30 cellular contexts compared by ENCODE assay signal in genomic region chr1:107467286-107467685, GRCh38.
"Had no signal": no experiment of that assay in that cellular context is flagged by ENCODE, and none has a peak within 500 bp of the region (broad histone marks: within the 10 kb centered on the region; RNA-seq: fewer than 3 reads in every experiment).

No MANE protein-coding gene starts in this region.

- H3K4me3 ChIP-seq: cardiac muscle cell, SK-N-MC had no signal

- H3K36me3 ChIP-seq: brain microvascular endothelial cell, cardiac muscle cell had no signal

- H3K27ac ChIP-seq: brain microvascular endothelial cell, cardiac muscle cell, SK-N-MC had no signal

- H3K27me3 ChIP-seq: brain microvascular endothelial cell had no signal

- ATAC-seq: activated CD8-positive, alpha-beta memory T cell treated with anti-CD3 and anti-CD28 coated beads, Interleukin-2, amount 10 ng/mL, durations not matched to agents 7 days and 5 days; activated naive CD4-positive, alpha-beta T cell treated with anti-CD3 and anti-CD28 coated beads, Interleukin-2, amount 50 U/mL, for 72 hours; activated naive CD8-positive, alpha-beta T cell treated with anti-CD3 and anti-CD28 coated beads, Interleukin-2, amount 50 U/mL, for 24 hours; Panc1; Right ventricle myocardium inferior; T-cell had no signal

- FAIRE-seq: TTC549 had no signal

- DNase-seq: activated B cell treated with CpG ODN at 0.5 μM for 24 hours; activated CD4-positive, alpha-beta T cell treated with anti-CD3 and anti-CD28 coated beads for 1 hour; activated CD4-positive, alpha-beta T cell treated with anti-CD3 and anti-CD28 coated beads, Interleukin-2, amount 10 ng/mL, durations not matched to agents 24 days and 14 days; activated CD4-positive, alpha-beta T cell treated with anti-CD3 and anti-CD28 coated beads, Interleukin-2, amount 50 U/mL, for 48 hours; activated CD8-positive, alpha-beta memory T cell treated with anti-CD3 and anti-CD28 coated beads, Interleukin-2, amount 10 ng/mL, durations not matched to agents 7 days and 5 days; activated effector memory CD4-positive, alpha-beta T cell treated with anti-CD3 and anti-CD28 coated beads, Interleukin-2, amount 50 U/mL, for 16 hours; activated naive CD4-positive, alpha-beta T cell treated with Interleukin-2 at 50 U/mL for 16 hours; activated naive CD8-positive, alpha-beta T cell treated with anti-CD3 and anti-CD28 coated beads, Interleukin-2, amount 50 U/mL, for 24 hours; activated T-cell treated with anti-CD3 and anti-CD28 coated beads, Interleukin-2, amount 50 U/mL, for 24 hours; amniotic stem cell; brain microvascular endothelial cell; NCI-H1048; NCI-H1417 treated with DMSO at 0.1 percent for 48 hours; NCI-H1694; NCI-H2029; NCI-H2227 treated with DMSO at 0.1 percent for 48 hours; NCI-H446 treated with DMSO at 0.1 percent for 48 hours; NCI-H526 treated with DMSO at 0.1 percent for 48 hours; NCI-H82; OCI-M1; RPMI8226; T-cell; T-helper 2 cell; T1000 had no signal
